11 cellular contexts compared by ENCODE assay signal in the genomic region with DNA sequence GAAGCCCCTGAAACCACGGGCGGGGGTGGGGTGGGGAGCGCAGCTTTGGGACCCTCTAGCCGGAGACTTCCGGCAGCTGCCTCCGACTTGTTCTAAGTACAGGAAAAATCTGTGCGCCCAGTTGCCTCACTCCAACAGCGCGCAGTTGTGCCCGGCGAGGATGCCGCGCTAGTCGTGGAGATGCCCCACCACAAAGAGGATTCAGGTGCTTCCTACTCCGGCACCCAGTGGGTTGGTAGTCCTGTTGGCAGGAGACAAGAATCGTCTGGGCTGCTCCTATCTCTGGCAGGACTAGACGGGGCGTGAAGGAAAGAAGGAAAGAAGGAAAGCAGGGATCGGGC. TPM values are rescaled to one million over a fixed set of nuclear protein-coding genes. Genes with fewer than 3 reads are reported as not detected.
DNase-seq lines count a peak whose midpoint lies in the region; ATAC-seq lines count a peak whose summit lies in the region.
"Had no signal": no experiment of that assay in that cellular context is flagged by ENCODE, and none has a peak within 500 bp of the region (broad histone marks: within the 10 kb centered on the region; RNA-seq: fewer than 3 reads in every experiment).

No MANE protein-coding gene starts in this region.

- H3K36me3 ChIP-seq in iPS-15b (ENCODE audit: control insufficient read depth, insufficient read depth, low read length), result peaks cover 3% of the 10 kb centered on the region

- H3K36me3 Mint-ChIP-seq in activated naive CD4-positive, alpha-beta T cell treated with anti-CD3 and anti-CD28 coated beads for 36 hours (ENCODE audit: low read depth), result no peaks in the 10 kb centered on the region
- peaks cover 2% of the 10 kb centered on the region for H3K36me3 Mint-ChIP-seq in T-helper 17 cell (ENCODE audit: low read depth)
- H3K36me3 Mint-ChIP-seq in stimulated activated naive CD8-positive, alpha-beta T cell treated with anti-CD3 and anti-CD28 coated beads, Interleukin-15, Interleukin-2, amounts not matched to agents 100 ng/mL and 50 ng/mL, for 24 hours (ENCODE audit: low read depth), result no peaks in the 10 kb centered on the region

- no peak for DNase-seq in activated naive CD4-positive, alpha-beta T cell treated with anti-CD3 and anti-CD28 coated beads for 36 hours
- no peak for DNase-seq in activated naive CD4-positive, alpha-beta T cell (lab: John Stamatoyannopoulos, UW)
- DNase-seq in T-helper 17 cell (no peak), anterior cingulate cortex (lab: John Stamatoyannopoulos, UW) (no peak), GF-D8 (lab: John Stamatoyannopoulos, UW) (no peak), SHP77 treated with DMSO at 0.1 percent for 48 hours (lab: John Stamatoyannopoulos, UW) (no peak)
- DNase-seq: C1 segment of cervical spinal cord, NCI-H146 had no signal

- peaks cover 4% of the 10 kb centered on the region for H3K4me1 ChIP-seq in iPS-15b (ENCODE audit: control insufficient read depth, insufficient read depth, low read length)

- H3K27me3 ChIP-seq in iPS-15b (ENCODE audit: control insufficient read depth, insufficient read depth, low read length), result peaks cover 54% of the 10 kb centered on the region

- CTCF ChIA-PET in activated naive CD4-positive, alpha-beta T cell treated with anti-CD3 and anti-CD28 coated beads for 36 hours (lab: Charles Lee), result interaction anchor here (0.6 kb wide), 1 partner anchor 27 kb away, joined by 5 read pairs; no protein-coding TSS in a partner anchor

- H3K4me3 ChIP-seq in iPS-15b (ENCODE audit: low read depth, low read length), result peak overlapping the region; percentile 65

- intact Hi-C loops in activated naive CD4-positive, alpha-beta T cell treated with anti-CD3 and anti-CD28 coated beads for 36 hours (cut with micrococcal nuclease), result loop anchor here (5.0 to 10.0 kb wide), 3 partner anchors 289 to 739 kb away; a partner anchor contains a TSS

- peaks cover 18% of the 10 kb centered on the region for H3K4me1 Mint-ChIP-seq in activated naive CD4-positive, alpha-beta T cell treated with anti-CD3 and anti-CD28 coated beads for 36 hours (ENCODE audit: low read depth)
- peaks cover 9% of the 10 kb centered on the region for H3K4me1 Mint-ChIP-seq in T-helper 17 cell
- peaks cover 14% of the 10 kb centered on the region for H3K4me1 Mint-ChIP-seq in stimulated activated naive CD8-positive, alpha-beta T cell treated with anti-CD3 and anti-CD28 coated beads, Interleukin-15, Interleukin-2, amounts not matched to agents 100 ng/mL and 50 ng/mL, for 24 hours (ENCODE audit: low read depth)

- H3K9me3 ChIP-seq in T-helper 17 cell (ENCODE audit: control insufficient read depth, low read length, poor library complexity, severe bottlenecking), result peaks cover 4% of the 10 kb centered on the region
- peaks cover 4% of the 10 kb centered on the region for H3K9me3 ChIP-seq in iPS-15b (ENCODE audit: control insufficient read depth, insufficient read depth, low read length)

- peaks cover 44% of the 10 kb centered on the region for H3K27me3 Mint-ChIP-seq in activated naive CD4-positive, alpha-beta T cell treated with anti-CD3 and anti-CD28 coated beads for 36 hours (ENCODE audit: low read depth)
- peaks cover 46% of the 10 kb centered on the region for H3K27me3 Mint-ChIP-seq in T-helper 17 cell
- peaks cover 42% of the 10 kb centered on the region for H3K27me3 Mint-ChIP-seq in stimulated activated naive CD8-positive, alpha-beta T cell treated with anti-CD3 and anti-CD28 coated beads, Interleukin-15, Interleukin-2, amounts not matched to agents 100 ng/mL and 50 ng/mL, for 24 hours

- H3K9ac ChIP-seq in iPS-15b (ENCODE audit: low read depth, low read length), result no peak overlapping the region

- H3K9me3 Mint-ChIP-seq in activated naive CD4-positive, alpha-beta T cell treated with anti-CD3 and anti-CD28 coated beads for 36 hours, result no peaks in the 10 kb centered on the region
- H3K9me3 Mint-ChIP-seq in stimulated activated naive CD8-positive, alpha-beta T cell treated with anti-CD3 and anti-CD28 coated beads, Interleukin-15, Interleukin-2, amounts not matched to agents 100 ng/mL and 50 ng/mL, for 24 hours, result no peaks in the 10 kb centered on the region

- ATAC-seq in T-helper 17 cell, result no peak

- H3K4me3 Mint-ChIP-seq in activated naive CD4-positive, alpha-beta T cell treated with anti-CD3 and anti-CD28 coated beads for 36 hours, result peak overlapping the region; percentile 70
- H3K4me3 Mint-ChIP-seq in T-helper 17 cell, result peak overlapping the region; percentile 87
- peak overlapping the region; percentile 74 for H3K4me3 Mint-ChIP-seq in stimulated activated naive CD8-positive, alpha-beta T cell treated with anti-CD3 and anti-CD28 coated beads, Interleukin-15, Interleukin-2, amounts not matched to agents 100 ng/mL and 50 ng/mL, for 24 hours

- H3K27ac Mint-ChIP-seq in activated naive CD4-positive, alpha-beta T cell treated with anti-CD3 and anti-CD28 coated beads for 36 hours, result no peak overlapping the region
- H3K27ac Mint-ChIP-seq in T-helper 17 cell, result no peak overlapping the region
- no peak overlapping the region for H3K27ac Mint-ChIP-seq in stimulated activated naive CD8-positive, alpha-beta T cell treated with anti-CD3 and anti-CD28 coated beads, Interleukin-15, Interleukin-2, amounts not matched to agents 100 ng/mL and 50 ng/mL, for 24 hours

RNA-seq across cellular contexts. Expression of a gene that starts 0.5 kb away (rescaled TPM):
- not detected for total RNA-seq in activated naive CD4-positive, alpha-beta T cell treated with anti-CD3 and anti-CD28 coated beads for 36 hours
- not detected for total RNA-seq in T-helper 17 cell
- total RNA-seq: bronchial epithelial cell had no signal
